ENCODE assay signal across 9 cellular contexts in the genomic region with DNA sequence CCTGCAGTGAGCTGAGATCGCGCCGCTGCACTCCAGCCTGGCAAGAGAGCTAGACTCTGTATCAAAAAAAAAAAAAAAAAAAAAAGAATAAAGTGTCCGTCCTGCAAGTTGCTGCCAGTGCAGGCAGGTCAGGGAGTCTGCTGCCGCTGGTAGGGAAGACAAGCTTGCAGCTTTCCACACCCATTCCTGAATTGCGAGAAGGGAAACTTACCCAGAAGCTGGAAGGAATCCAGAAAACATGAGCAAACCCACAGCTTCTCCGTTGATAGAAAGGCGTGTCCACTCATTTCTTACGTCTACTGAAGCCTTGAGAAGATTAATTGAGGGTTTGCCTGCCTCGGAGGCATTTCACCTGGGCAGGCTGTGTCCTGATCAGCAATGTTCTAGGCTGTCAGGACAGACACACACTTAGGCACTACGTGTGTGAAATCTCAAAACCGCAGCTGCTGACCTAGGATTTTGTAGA.
DNase-seq lines count a peak whose midpoint lies in the region; ATAC-seq, FAIRE-seq and TF ChIP-seq lines count a peak whose summit lies in the region.
"Had no signal": no experiment of that assay in that cellular context is flagged by ENCODE, and none has a peak within 500 bp of the region (broad histone marks: within the 10 kb centered on the region; RNA-seq: fewer than 3 reads in every experiment).

No MANE protein-coding gene starts in this region.

- DNase-seq in Right ventricle myocardium superior (no peak), cardiac septum (ENCODE audit: low spot score) (no peak), astrocyte of the hippocampus (ENCODE audit: low read depth, low spot score) (peak; percentile 24), kidney (peak; percentile 81), psoas muscle (no peak), T-helper 17 cell (no peak)
- DNase-seq in stimulated activated naive B cell treated with anti-CD40 and anti-IgM and Interleukin-4, amounts not matched to agents 10 μg/mL and 1 μg/mL and 100 μg/mL, for 72 hours: no peak
- DNase-seq: CD4-positive, CD25-positive, alpha-beta regulatory T cell had no signal

- TF ChIP-seq CTCF in kidney (IDR thresholded peaks at IDR 0.05; ENCODE audit: borderline replicate concordance, extremely low read depth, insufficient read depth): no peak
- TF ChIP-seq CTCF in psoas muscle (IDR thresholded peaks at IDR 0.05): no peak

- H3K4me3 ChIP-seq in kidney (ENCODE audit: low read length in 2 of 2): peak overlapping the region; percentile 36 to 43
- H3K4me3 ChIP-seq in psoas muscle: no peak overlapping the region

- H3K4me1 ChIP-seq in kidney (ENCODE audit: control insufficient read depth in 1 of 2, insufficient read depth in 1 of 2, low read depth in 1 of 2, low read length in 2 of 2) (peaks cover 0 to 2% of the 10 kb centered on the region in 2 donors), psoas muscle (no peaks in the 10 kb centered on the region)

- H3K36me3 ChIP-seq in kidney (ENCODE audit: control insufficient read depth in 1 of 2, insufficient read depth in 2 of 2, low read length in 2 of 2): no peaks in the 10 kb centered on the region
- H3K36me3 ChIP-seq in psoas muscle (ENCODE audit: insufficient read depth in 1 of 2, low read depth in 1 of 2): no peaks in the 10 kb centered on the region

- no peaks in the 10 kb centered on the region for H3K4me1 Mint-ChIP-seq in stimulated activated naive B cell treated with anti-CD40 and anti-IgM and Interleukin-4, amounts not matched to agents 10 μg/mL and 1 μg/mL and 100 μg/mL, for 72 hours
- peaks cover 2% of the 10 kb centered on the region for H3K4me1 Mint-ChIP-seq in T-helper 17 cell
- H3K4me1 Mint-ChIP-seq: CD4-positive, CD25-positive, alpha-beta regulatory T cell had no signal

- no peaks in the 10 kb centered on the region for H3K36me3 Mint-ChIP-seq in stimulated activated naive B cell treated with anti-CD40 and anti-IgM and Interleukin-4, amounts not matched to agents 10 μg/mL and 1 μg/mL and 100 μg/mL, for 72 hours
- H3K36me3 Mint-ChIP-seq in T-helper 17 cell (ENCODE audit: low read depth): no peaks in the 10 kb centered on the region
- H3K36me3 Mint-ChIP-seq: CD4-positive, CD25-positive, alpha-beta regulatory T cell had no signal

- H3K27ac Mint-ChIP-seq in stimulated activated naive B cell treated with anti-CD40 and anti-IgM and Interleukin-4, amounts not matched to agents 10 μg/mL and 1 μg/mL and 100 μg/mL, for 72 hours: no peak overlapping the region
- H3K27ac Mint-ChIP-seq in T-helper 17 cell: no peak overlapping the region
- H3K27ac Mint-ChIP-seq: CD4-positive, CD25-positive, alpha-beta regulatory T cell had no signal

- H3K27ac ChIP-seq in kidney (ENCODE audit: low read depth in 2 of 2, low read length in 2 of 2): no peak overlapping the region
- H3K27ac ChIP-seq in psoas muscle: no peak overlapping the region

- H3K4me3 Mint-ChIP-seq in stimulated activated naive B cell treated with anti-CD40 and anti-IgM and Interleukin-4, amounts not matched to agents 10 μg/mL and 1 μg/mL and 100 μg/mL, for 72 hours: no peak overlapping the region
- no peak overlapping the region for H3K4me3 Mint-ChIP-seq in T-helper 17 cell
- H3K4me3 Mint-ChIP-seq: CD4-positive, CD25-positive, alpha-beta regulatory T cell had no signal

- intact Hi-C loops in Right ventricle myocardium superior (cut with DNase I) (no loop called here), cardiac septum (cut with DNase I) (no loop called here), kidney (cut with DNase I) (no loop called here), psoas muscle (cut with DNase I) (no loop called here)

- H3K9me3 ChIP-seq in kidney (ENCODE audit: control insufficient read depth in 1 of 2, low read length in 2 of 2) (no peaks in the 10 kb centered on the region), psoas muscle (no peaks in the 10 kb centered on the region), T-helper 17 cell (ENCODE audit: control insufficient read depth, low read length, poor library complexity, severe bottlenecking) (no peaks in the 10 kb centered on the region)

- peaks cover 0 to 5% of the 10 kb centered on the region in 2 donors for H3K27me3 Mint-ChIP-seq in stimulated activated naive B cell treated with anti-CD40 and anti-IgM and Interleukin-4, amounts not matched to agents 10 μg/mL and 1 μg/mL and 100 μg/mL, for 72 hours
- peaks cover 6% of the 10 kb centered on the region for H3K27me3 Mint-ChIP-seq in T-helper 17 cell
- H3K27me3 Mint-ChIP-seq: CD4-positive, CD25-positive, alpha-beta regulatory T cell had no signal

- H3K27me3 ChIP-seq in psoas muscle (ENCODE audit: insufficient read depth in 3 of 3, low read length in 2 of 3): no peaks in the 10 kb centered on the region

- 43 to 53% (median 51%) methylated on average over 12 of the region's 12 CpGs for WGBS in psoas muscle, 3 donors

- no peak for FAIRE-seq in kidney (lab: Jason Lieb, UNC)

- H3K9me3 Mint-ChIP-seq in stimulated activated naive B cell treated with anti-CD40 and anti-IgM and Interleukin-4, amounts not matched to agents 10 μg/mL and 1 μg/mL and 100 μg/mL, for 72 hours: no peaks in the 10 kb centered on the region

- ATAC-seq in Right ventricle myocardium superior (ENCODE audit: poor library complexity): peak; percentile 71
- no peak for ATAC-seq in psoas muscle
- ATAC-seq in stimulated activated naive B cell treated with anti-CD40 and anti-IgM and Interleukin-4, amounts not matched to agents 10 μg/mL and 1 μg/mL and 100 μg/mL, for 72 hours (replicated peaks): no peak
- ATAC-seq in T-helper 17 cell: no peak
- no peak for ATAC-seq in GM21528 (IDR thresholded peaks at IDR 0.05; ENCODE audit: low FRiP score, unreplicated experiment)

- H3K9ac ChIP-seq in kidney (ENCODE audit: low read length in 2 of 2): peak overlapping the region in 1 of 2 donors; percentile 46

Comparison
In these comparisons a context has a peak if more than half of its experiments do, and no peak if none do; other contexts are left out.
1. DNase-seq: peak in astrocyte of the hippocampus (single experiment) and kidney (single experiment); none in Right ventricle myocardium superior (single experiment), cardiac septum (single experiment), psoas muscle (0 of 2), stimulated activated naive B cell treated with anti-CD40 and anti-IgM and Interleukin-4, amounts not matched to agents 10 μg/mL and 1 μg/mL and 100 μg/mL, for 72 hours (single experiment) and T-helper 17 cell (0 of 3).